In genomic region chr9:34178698-34179527, GRCh38 we compare ENCODE assay signal across 1 cellular context.
TF ChIP-seq lines count a peak whose summit lies in the region.

TSS of gene UBAP1 (plus strand) at chr9:34179043. CDS start at chr9:34220915, 41,872 bp downstream.

TF ChIP-seq in HepG2, 621 proteins besides CTCF, POLR2A, EP300 and RAD21 (continued from another document and continues in another):
- peak; percentile 52; the same call in 1 of the 2 replicates for TF ChIP-seq ZNF343 (CRISPR knock-in tag; IDR thresholded peaks at IDR 0.05)
- no peak for TF ChIP-seq CAMTA2 (CRISPR knock-in tag; IDR thresholded peaks at IDR 0.05; ENCODE audit: borderline replicate concordance)
- TF ChIP-seq REST (IDR thresholded peaks at IDR 0.05; ENCODE audit: borderline replicate concordance in 1 of 2, low read depth in 1 of 2, low read length in 2 of 2): peak in 1 of 2 experiments; percentile 57; a peak in 1 of 4 replicates
- peak; percentile 74; the same call in 1 of the 2 replicates for TF ChIP-seq ZSCAN29 (CRISPR knock-in tag; conservative IDR thresholded peaks at IDR 0.05)
- peak; percentile 58; the same call in 1 of the 2 replicates for TF ChIP-seq ARNTL (CRISPR knock-in tag; IDR thresholded peaks at IDR 0.05)
- no peak for TF ChIP-seq ZNF558 (CRISPR knock-in tag; IDR thresholded peaks at IDR 0.05; ENCODE audit: borderline replicate concordance)
- TF ChIP-seq TCF7L2 (IDR thresholded peaks at IDR 0.05; ENCODE audit: low read depth, low read length): no peak
- TF ChIP-seq KAT7 (CRISPR knock-in tag; IDR thresholded peaks at IDR 0.05; ENCODE audit: borderline replicate concordance): no peak; the same call in 1 of the 2 replicates
- TF ChIP-seq ZNF230 (CRISPR knock-in tag; IDR thresholded peaks at IDR 0.05): peak; percentile 72; the same call in 1 of the 2 replicates
- TF ChIP-seq SMC3 (IDR thresholded peaks at IDR 0.05; ENCODE audit: low read length): 0 out of 2 replicates have a peak, but pooled peaks have one; percentile 9
- no peak for TF ChIP-seq IKZF1 (IDR thresholded peaks at IDR 0.05)
- no peak for TF ChIP-seq HNRNPL (IDR thresholded peaks at IDR 0.05; ENCODE audit: low read depth, low read length)
- TF ChIP-seq PCBP2 (optimal IDR thresholded peaks at IDR 0.05; ENCODE audit: low read depth, low read length, poor library complexity, severe bottlenecking): no peak
- no peak for TF ChIP-seq FOSL1 (CRISPR knock-in tag; IDR thresholded peaks at IDR 0.05; ENCODE audit: borderline replicate concordance)
- TF ChIP-seq HNF4A (CRISPR knock-in tag; IDR thresholded peaks at IDR 0.05): peak; percentile 32; the same call in 1 of the 2 replicates
- no peak for TF ChIP-seq NFIB (CRISPR knock-in tag; IDR thresholded peaks at IDR 0.05; ENCODE audit: borderline replicate concordance)
- TF ChIP-seq CENPBD1 (CRISPR knock-in tag; IDR thresholded peaks at IDR 0.05; ENCODE audit: borderline replicate concordance, low read depth): no peak
- TF ChIP-seq ZNF703 (CRISPR knock-in tag; IDR thresholded peaks at IDR 0.05; ENCODE audit: borderline replicate concordance): no peak
- no peak for TF ChIP-seq ZNF576 (CRISPR knock-in tag; IDR thresholded peaks at IDR 0.05)
- TF ChIP-seq ELF4 (CRISPR knock-in tag; IDR thresholded peaks at IDR 0.05; ENCODE audit: borderline replicate concordance): no peak
- 0 out of 2 replicates have a peak, but pooled peaks have one; percentile 48 for TF ChIP-seq ZFP36L2 (CRISPR knock-in tag; IDR thresholded peaks at IDR 0.05)
- TF ChIP-seq RXRB (CRISPR knock-in tag; IDR thresholded peaks at IDR 0.05; ENCODE audit: borderline replicate concordance): peak; percentile 37; the same call in 1 of the 2 replicates
- no peak for TF ChIP-seq ZMYM3 (CRISPR knock-in tag; IDR thresholded peaks at IDR 0.05)
- no peak for TF ChIP-seq ZNF460 (CRISPR knock-in tag; IDR thresholded peaks at IDR 0.05; ENCODE audit: borderline replicate concordance)
- TF ChIP-seq, protein P1, sequence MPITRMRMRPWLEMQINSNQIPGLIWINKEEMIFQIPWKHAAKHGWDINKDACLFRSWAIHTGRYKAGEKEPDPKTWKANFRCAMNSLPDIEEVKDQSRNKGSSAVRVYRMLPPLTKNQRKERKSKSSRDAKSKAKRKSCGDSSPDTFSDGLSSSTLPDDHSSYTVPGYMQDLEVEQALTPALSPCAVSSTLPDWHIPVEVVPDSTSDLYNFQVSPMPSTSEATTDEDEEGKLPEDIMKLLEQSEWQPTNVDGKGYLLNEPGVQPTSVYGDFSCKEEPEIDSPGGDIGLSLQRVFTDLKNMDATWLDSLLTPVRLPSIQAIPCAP (CRISPR knock-in tag; IDR thresholded peaks at IDR 0.05; ENCODE audit: low read depth): no peak
- TF ChIP-seq MIER2 (CRISPR knock-in tag; IDR thresholded peaks at IDR 0.05): peak; percentile 52; the same call in 1 of the 2 replicates
- TF ChIP-seq GATA4 (IDR thresholded peaks at IDR 0.05; ENCODE audit: borderline replicate concordance, low read depth): no peak
- TF ChIP-seq AKAP8 (CRISPR knock-in tag; IDR thresholded peaks at IDR 0.05): no peak
- TF ChIP-seq HIC2 (CRISPR knock-in tag; IDR thresholded peaks at IDR 0.05; ENCODE audit: low read depth): no peak
- TF ChIP-seq HMG20A (CRISPR knock-in tag; IDR thresholded peaks at IDR 0.05; ENCODE audit: borderline replicate concordance): 0 out of 2 replicates have a peak, but pooled peaks have one; percentile 21
- peak; percentile 63; the same call in 1 of the 2 replicates for TF ChIP-seq ZNF709 (CRISPR knock-in tag; IDR thresholded peaks at IDR 0.05)
- no peak for TF ChIP-seq SRSF1 (optimal IDR thresholded peaks at IDR 0.05; ENCODE audit: low read depth, low read length)
- no peak for TF ChIP-seq HMGA1 (CRISPR knock-in tag; conservative IDR thresholded peaks at IDR 0.05)
- no peak for TF ChIP-seq NFE2L2 (IDR thresholded peaks at IDR 0.05; ENCODE audit: low read length)
- no peak for TF ChIP-seq TBX3 (IDR thresholded peaks at IDR 0.05; ENCODE audit: borderline replicate concordance)
- TF ChIP-seq, protein P2, sequence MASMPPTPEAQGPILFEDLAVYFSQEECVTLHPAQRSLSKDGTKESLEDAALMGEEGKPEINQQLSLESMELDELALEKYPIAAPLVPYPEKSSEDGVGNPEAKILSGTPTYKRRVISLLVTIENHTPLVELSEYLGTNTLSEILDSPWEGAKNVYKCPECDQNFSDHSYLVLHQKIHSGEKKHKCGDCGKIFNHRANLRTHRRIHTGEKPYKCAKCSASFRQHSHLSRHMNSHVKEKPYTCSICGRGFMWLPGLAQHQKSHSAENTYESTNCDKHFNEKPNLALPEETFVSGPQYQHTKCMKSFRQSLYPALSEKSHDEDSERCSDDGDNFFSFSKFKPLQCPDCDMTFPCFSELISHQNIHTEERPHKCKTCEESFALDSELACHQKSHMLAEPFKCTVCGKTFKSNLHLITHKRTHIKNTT (CRISPR knock-in tag; IDR thresholded peaks at IDR 0.05): no peak
- TF ChIP-seq RFXAP (CRISPR knock-in tag; IDR thresholded peaks at IDR 0.05; ENCODE audit: borderline replicate concordance): 0 out of 2 replicates have a peak, but pooled peaks have one; percentile 21
- TF ChIP-seq IKZF4 (CRISPR knock-in tag; IDR thresholded peaks at IDR 0.05; ENCODE audit: borderline replicate concordance, low read depth, not compliant biosample characterization): no peak
- no peak for TF ChIP-seq ZZZ3 (CRISPR knock-in tag; IDR thresholded peaks at IDR 0.05; ENCODE audit: borderline replicate concordance)
- no peak for TF ChIP-seq ZSCAN30 (CRISPR knock-in tag; IDR thresholded peaks at IDR 0.05)
- no peak for TF ChIP-seq TOPORS (CRISPR knock-in tag; IDR thresholded peaks at IDR 0.05)
- TF ChIP-seq, protein P3, sequence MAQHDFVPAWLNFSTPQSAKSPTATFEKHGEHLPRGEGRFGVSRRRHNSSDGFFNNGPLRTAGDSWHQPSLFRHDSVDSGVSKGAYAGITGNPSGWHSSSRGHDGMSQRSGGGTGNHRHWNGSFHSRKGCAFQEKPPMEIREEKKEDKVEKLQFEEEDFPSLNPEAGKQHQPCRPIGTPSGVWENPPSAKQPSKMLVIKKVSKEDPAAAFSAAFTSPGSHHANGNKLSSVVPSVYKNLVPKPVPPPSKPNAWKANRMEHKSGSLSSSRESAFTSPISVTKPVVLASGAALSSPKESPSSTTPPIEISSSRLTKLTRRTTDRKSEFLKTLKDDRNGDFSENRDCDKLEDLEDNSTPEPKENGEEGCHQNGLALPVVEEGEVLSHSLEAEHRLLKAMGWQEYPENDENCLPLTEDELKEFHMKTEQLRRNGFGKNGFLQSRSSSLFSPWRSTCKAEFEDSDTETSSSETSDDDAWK (CRISPR knock-in tag; IDR thresholded peaks at IDR 0.05): no peak
- no peak for TF ChIP-seq BCL3 (CRISPR knock-in tag; IDR thresholded peaks at IDR 0.05)
- TF ChIP-seq ZSCAN12 (CRISPR knock-in tag; IDR thresholded peaks at IDR 0.05): no peak; the same call in 1 of the 2 replicates
- no peak for TF ChIP-seq SIN3B (IDR thresholded peaks at IDR 0.05; ENCODE audit: low read length)
- peak; percentile 85; the same call in 1 of the 2 replicates for TF ChIP-seq ZNF33B (CRISPR knock-in tag; IDR thresholded peaks at IDR 0.05)
- peak; percentile 45; the same call in 1 of the 2 replicates for TF ChIP-seq ZSCAN25 (CRISPR knock-in tag; IDR thresholded peaks at IDR 0.05)
- TF ChIP-seq STAT5B (CRISPR knock-in tag; IDR thresholded peaks at IDR 0.05): no peak
- no peak for TF ChIP-seq SMAD1 (CRISPR knock-in tag; IDR thresholded peaks at IDR 0.05; ENCODE audit: borderline replicate concordance, low read depth)
- no peak for TF ChIP-seq NR2F1 (CRISPR knock-in tag; IDR thresholded peaks at IDR 0.05)
- TF ChIP-seq ZMAT3 (CRISPR knock-in tag; conservative IDR thresholded peaks at IDR 0.05): peak; percentile 48; the same call in 1 of the 2 replicates
- TF ChIP-seq ZBTB21 (CRISPR knock-in tag; IDR thresholded peaks at IDR 0.05): peak; percentile 93
- TF ChIP-seq RFXANK (CRISPR knock-in tag; IDR thresholded peaks at IDR 0.05): peak; percentile 28; the same call in 1 of the 2 replicates
- no peak for TF ChIP-seq E2F5 (CRISPR knock-in tag; conservative IDR thresholded peaks at IDR 0.05)
- no peak for TF ChIP-seq DNMT3B (CRISPR knock-in tag; conservative IDR thresholded peaks at IDR 0.05)
- TF ChIP-seq SNRNP70 (IDR thresholded peaks at IDR 0.05; ENCODE audit: low read depth, low read length): no peak
- TF ChIP-seq, protein P4, sequence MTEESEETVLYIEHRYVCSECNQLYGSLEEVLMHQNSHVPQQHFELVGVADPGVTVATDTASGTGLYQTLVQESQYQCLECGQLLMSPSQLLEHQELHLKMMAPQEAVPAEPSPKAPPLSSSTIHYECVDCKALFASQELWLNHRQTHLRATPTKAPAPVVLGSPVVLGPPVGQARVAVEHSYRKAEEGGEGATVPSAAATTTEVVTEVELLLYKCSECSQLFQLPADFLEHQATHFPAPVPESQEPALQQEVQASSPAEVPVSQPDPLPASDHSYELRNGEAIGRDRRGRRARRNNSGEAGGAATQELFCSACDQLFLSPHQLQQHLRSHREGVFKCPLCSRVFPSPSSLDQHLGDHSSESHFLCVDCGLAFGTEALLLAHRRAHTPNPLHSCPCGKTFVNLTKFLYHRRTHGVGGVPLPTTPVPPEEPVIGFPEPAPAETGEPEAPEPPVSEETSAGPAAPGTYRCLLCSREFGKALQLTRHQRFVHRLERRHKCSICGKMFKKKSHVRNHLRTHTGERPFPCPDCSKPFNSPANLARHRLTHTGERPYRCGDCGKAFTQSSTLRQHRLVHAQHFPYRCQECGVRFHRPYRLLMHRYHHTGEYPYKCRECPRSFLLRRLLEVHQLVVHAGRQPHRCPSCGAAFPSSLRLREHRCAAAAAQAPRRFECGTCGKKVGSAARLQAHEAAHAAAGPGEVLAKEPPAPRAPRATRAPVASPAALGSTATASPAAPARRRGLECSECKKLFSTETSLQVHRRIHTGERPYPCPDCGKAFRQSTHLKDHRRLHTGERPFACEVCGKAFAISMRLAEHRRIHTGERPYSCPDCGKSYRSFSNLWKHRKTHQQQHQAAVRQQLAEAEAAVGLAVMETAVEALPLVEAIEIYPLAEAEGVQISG (CRISPR knock-in tag; IDR thresholded peaks at IDR 0.05): peak; percentile 56
- no peak for TF ChIP-seq ZNF850 (CRISPR knock-in tag; conservative IDR thresholded peaks at IDR 0.05)
- TF ChIP-seq STAG1 (CRISPR knock-in tag; IDR thresholded peaks at IDR 0.05): no peak
